In genomic region chr6:3294921-3295871, GRCh38 we compare ENCODE assay signal across 11 cellular contexts. TPM values are rescaled to one million over a fixed set of nuclear protein-coding genes. Genes with fewer than 3 reads are reported as not detected.
DNase-seq lines count a peak whose midpoint lies in the region; ATAC-seq and TF ChIP-seq lines count a peak whose summit lies in the region.
"Had no signal": no experiment of that assay in that cellular context is flagged by ENCODE, and none has a peak within 500 bp of the region (broad histone marks: within the 10 kb centered on the region; RNA-seq: fewer than 3 reads in every experiment).

No MANE protein-coding gene starts in this region.

- H3K4me1 Mint-ChIP-seq in stimulated activated naive CD8-positive, alpha-beta T cell treated with anti-CD3 and anti-CD28 coated beads, Interleukin-15, amount 100 ng/mL, for 72 hours = no peaks in the 10 kb centered on the region
- no peaks in the 10 kb centered on the region for H3K4me1 Mint-ChIP-seq in activated T-helper 2 cell treated with anti-CD3 and anti-CD28 coated beads, Interferon-gamma antibody, Interleukin-2, Interleukin-4, amounts not matched to agents 10 μg/mL and 5 μg/mL and 100 μg/mL, durations not matched to agents 14 hours and 24 hours and 36 hours (ENCODE audit: low read depth)

- H3K36me3 Mint-ChIP-seq in activated T-helper 2 cell treated with anti-CD3 and anti-CD28 coated beads, Interferon-gamma antibody, Interleukin-2, Interleukin-4, amounts not matched to agents 10 μg/mL and 5 μg/mL and 100 μg/mL, durations not matched to agents 14 hours and 24 hours and 36 hours (ENCODE audit: low read depth) = no peaks in the 10 kb centered on the region

- no peaks in the 10 kb centered on the region for H3K9me3 ChIP-seq in spleen
- H3K9me3 ChIP-seq: gastroesophageal sphincter had no signal

- no peaks in the 10 kb centered on the region for H3K36me3 ChIP-seq in spleen

- intact Hi-C loops in spleen (cut with DNase I; ENCODE audit: low total_unique reads) = no loop called here
- intact Hi-C loops in activated T-helper 2 cell treated with anti-CD3 and anti-CD28 coated beads, Interferon-gamma antibody, Interleukin-2, Interleukin-4, amounts not matched to agents 10 μg/mL and 5 μg/mL and 100 μg/mL, durations not matched to agents 14 hours and 24 hours and 36 hours (cut with micrococcal nuclease) = no loop called here

- no peak overlapping the region for H3K4me3 ChIP-seq in spleen
- H3K4me3 ChIP-seq: gastroesophageal sphincter had no signal

- H3K4me1 ChIP-seq in spleen = no peaks in the 10 kb centered on the region
- H3K4me1 ChIP-seq: gastroesophageal sphincter had no signal

- 77 to 85% (median 79%) methylated on average over 29 of the region's 29 CpGs for WGBS in spleen, 5 donors

- no peak overlapping the region for H3K27ac ChIP-seq in spleen
- H3K27ac ChIP-seq: gastroesophageal sphincter had no signal

- peak; percentile 10 for DNase-seq in NCI-H2171 treated with DMSO at 0.1 percent for 48 hours (lab: John Stamatoyannopoulos, UW)
- DNase-seq in NCI-H2171 (lab: John Stamatoyannopoulos, UW) = no peak
- peak; percentile 37 for DNase-seq in SHP77 treated with DMSO at 0.1 percent for 48 hours (lab: John Stamatoyannopoulos, UW)
- DNase-seq in iris pigment epithelial cell (ENCODE audit: low read depth) = peak; percentile 8
- DNase-seq in spleen = peak; percentile 65
- DNase-seq in stimulated activated naive CD8-positive, alpha-beta T cell treated with anti-CD3 and anti-CD28 coated beads, Interleukin-15, amount 100 ng/mL, for 72 hours = no peak
- no peak for DNase-seq in activated T-helper 2 cell treated with anti-CD3 and anti-CD28 coated beads, Interferon-gamma antibody, Interleukin-2, Interleukin-4, amounts not matched to agents 10 μg/mL and 5 μg/mL and 100 μg/mL, durations not matched to agents 14 hours and 24 hours and 36 hours (ENCODE audit: low spot score)
- no peak for DNase-seq in T-helper 1 cell
- DNase-seq: amniotic stem cell had no signal

- no peak for ATAC-seq in stimulated activated naive CD8-positive, alpha-beta T cell treated with anti-CD3 and anti-CD28 coated beads, Interleukin-15, amount 100 ng/mL, for 72 hours
- ATAC-seq: gastroesophageal sphincter had no signal

- H3K9me3 Mint-ChIP-seq in stimulated activated naive CD8-positive, alpha-beta T cell treated with anti-CD3 and anti-CD28 coated beads, Interleukin-15, amount 100 ng/mL, for 72 hours = no peaks in the 10 kb centered on the region
- no peaks in the 10 kb centered on the region for H3K9me3 Mint-ChIP-seq in activated T-helper 2 cell treated with anti-CD3 and anti-CD28 coated beads, Interferon-gamma antibody, Interleukin-2, Interleukin-4, amounts not matched to agents 10 μg/mL and 5 μg/mL and 100 μg/mL, durations not matched to agents 14 hours and 24 hours and 36 hours
- H3K9me3 Mint-ChIP-seq: stimulated activated naive CD8-positive, alpha-beta T cell treated with anti-CD3 and anti-CD28 coated beads, Interleukin-15, Interleukin-2, amounts not matched to agents 100 ng/mL and 50 ng/mL, for 24 hours had no signal

- no peak for TF ChIP-seq POLR2A in spleen (IDR thresholded peaks at IDR 0.05)

- peak overlapping the region in 1 of 2 donors; percentile 40 for H3K27ac Mint-ChIP-seq in stimulated activated naive CD8-positive, alpha-beta T cell treated with anti-CD3 and anti-CD28 coated beads, Interleukin-15, amount 100 ng/mL, for 72 hours
- H3K27ac Mint-ChIP-seq in activated T-helper 2 cell treated with anti-CD3 and anti-CD28 coated beads, Interferon-gamma antibody, Interleukin-2, Interleukin-4, amounts not matched to agents 10 μg/mL and 5 μg/mL and 100 μg/mL, durations not matched to agents 14 hours and 24 hours and 36 hours = no peak overlapping the region
- H3K27ac Mint-ChIP-seq: stimulated activated naive CD8-positive, alpha-beta T cell treated with anti-CD3 and anti-CD28 coated beads, Interleukin-15, Interleukin-2, amounts not matched to agents 100 ng/mL and 50 ng/mL, for 24 hours had no signal

- no peak for TF ChIP-seq CTCF in spleen (IDR thresholded peaks at IDR 0.05 in 8 of 11, conservative IDR thresholded peaks at IDR 0.05 in 3 of 11)

- peaks cover 0 to 32% (median 0%) of the 10 kb centered on the region in 7 donors for H3K27me3 ChIP-seq in spleen (replicated peaks in 1 of 7)
- H3K27me3 ChIP-seq: gastroesophageal sphincter had no signal

- no peaks in the 10 kb centered on the region for H3K27me3 Mint-ChIP-seq in stimulated activated naive CD8-positive, alpha-beta T cell treated with anti-CD3 and anti-CD28 coated beads, Interleukin-15, amount 100 ng/mL, for 72 hours
- H3K27me3 Mint-ChIP-seq in activated T-helper 2 cell treated with anti-CD3 and anti-CD28 coated beads, Interferon-gamma antibody, Interleukin-2, Interleukin-4, amounts not matched to agents 10 μg/mL and 5 μg/mL and 100 μg/mL, durations not matched to agents 14 hours and 24 hours and 36 hours (ENCODE audit: low read depth) = no peaks in the 10 kb centered on the region
- H3K27me3 Mint-ChIP-seq: stimulated activated naive CD8-positive, alpha-beta T cell treated with anti-CD3 and anti-CD28 coated beads, Interleukin-15, Interleukin-2, amounts not matched to agents 100 ng/mL and 50 ng/mL, for 24 hours had no signal

- H3K4me3 Mint-ChIP-seq in stimulated activated naive CD8-positive, alpha-beta T cell treated with anti-CD3 and anti-CD28 coated beads, Interleukin-15, amount 100 ng/mL, for 72 hours = no peak overlapping the region
- no peak overlapping the region for H3K4me3 Mint-ChIP-seq in activated T-helper 2 cell treated with anti-CD3 and anti-CD28 coated beads, Interferon-gamma antibody, Interleukin-2, Interleukin-4, amounts not matched to agents 10 μg/mL and 5 μg/mL and 100 μg/mL, durations not matched to agents 14 hours and 24 hours and 36 hours (ENCODE audit: low read depth)
- H3K4me3 Mint-ChIP-seq: stimulated activated naive CD8-positive, alpha-beta T cell treated with anti-CD3 and anti-CD28 coated beads, Interleukin-15, Interleukin-2, amounts not matched to agents 100 ng/mL and 50 ng/mL, for 24 hours had no signal

RNA-seq across cellular contexts. Expression of gene PSMG4, which starts 36.4 kb away (rescaled TPM):
- total RNA-seq in spleen = 10 to 100 TPM; 12.1 to 21.0 (median 17.3) TPM
- polyA plus RNA-seq in spleen = 10 to 100 TPM; 39.0 to 41.6 (median 39.6) TPM
- 26.4 and 30.9 TPM in 2 replicates for total RNA-seq in activated T-helper 2 cell treated with anti-CD3 and anti-CD28 coated beads, Interferon-gamma antibody, Interleukin-2, Interleukin-4, amounts not matched to agents 10 μg/mL and 5 μg/mL and 100 μg/mL, durations not matched to agents 14 hours and 24 hours and 36 hours

Comparison
In these comparisons a context has a peak if more than half of its experiments do, and no peak if none do; other contexts are left out.
1. DNase-seq: peak in NCI-H2171 treated with DMSO at 0.1 percent for 48 hours (single experiment), SHP77 treated with DMSO at 0.1 percent for 48 hours (single experiment), iris pigment epithelial cell (single experiment) and spleen (single experiment); none in NCI-H2171 (single experiment), stimulated activated naive CD8-positive, alpha-beta T cell treated with anti-CD3 and anti-CD28 coated beads, Interleukin-15, amount 100 ng/mL, for 72 hours (0 of 2), activated T-helper 2 cell treated with anti-CD3 and anti-CD28 coated beads, Interferon-gamma antibody, Interleukin-2, Interleukin-4, amounts not matched to agents 10 μg/mL and 5 μg/mL and 100 μg/mL, durations not matched to agents 14 hours and 24 hours and 36 hours (single experiment) and T-helper 1 cell (0 of 5).